Comparison of ENCODE assay signal across 5 cellular contexts in the genomic region with DNA sequence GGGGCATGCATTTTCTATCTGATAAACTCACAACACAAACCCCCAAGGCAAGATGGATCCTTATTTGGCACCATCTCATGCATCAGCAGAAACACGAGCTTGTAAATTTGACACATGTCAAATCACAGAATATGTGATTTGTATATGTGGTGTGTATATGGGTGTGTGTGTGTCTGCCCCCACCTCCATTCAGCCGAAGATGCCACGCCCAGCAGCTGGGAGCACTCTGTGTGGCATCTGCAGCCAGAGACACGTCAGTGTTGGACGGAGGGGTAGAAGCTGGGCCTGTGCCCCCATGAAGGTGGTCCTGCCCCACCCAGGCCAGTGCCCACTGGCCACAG.
"Had no signal": no experiment of that assay in that cellular context is flagged by ENCODE, and none has a peak within 500 bp of the region (broad histone marks: within the 10 kb centered on the region; RNA-seq: fewer than 3 reads in every experiment).

No MANE protein-coding gene starts in this region.

- H3K27ac ChIP-seq: brain microvascular endothelial cell, pancreas, thyroid gland, vagina had no signal

- H3K36me3 ChIP-seq: brain microvascular endothelial cell, pancreas, thyroid gland, vagina had no signal

- H3K27me3 ChIP-seq: brain microvascular endothelial cell, pancreas, thyroid gland, vagina had no signal

- H3K9me3 ChIP-seq: pancreas, thyroid gland, vagina had no signal

- H3K4me1 ChIP-seq: pancreas, vagina had no signal

- H3K4me3 ChIP-seq: pancreas, thyroid gland, vagina had no signal

- DNase-seq: activated effector memory CD4-positive, alpha-beta T cell treated with Interleukin-2 at 50 U/mL for 16 hours had no signal
